8 cellular contexts compared by ENCODE assay signal in genomic region chr1:29197590-29197924, GRCh38. TPM values are rescaled to one million over a fixed set of nuclear protein-coding genes. Genes with fewer than 3 reads are reported as not detected.
DNase-seq lines count a peak whose midpoint lies in the region; ATAC-seq and TF ChIP-seq lines count a peak whose summit lies in the region.

No MANE protein-coding gene starts in this region.

- no peaks in the 10 kb centered on the region for H3K27me3 Mint-ChIP-seq in memory B cell

- no peak overlapping the region for H3K27ac Mint-ChIP-seq in memory B cell

- no peaks in the 10 kb centered on the region for H3K9me3 Mint-ChIP-seq in memory B cell

- H3K27me3 ChIP-seq in HAP-1 (ENCODE audit: low read depth) = no peaks in the 10 kb centered on the region

- in situ Hi-C loops in HAP-1 (cut with MboI; ENCODE audit: low sequenced_read_pairs) (loop anchor here (5.0 kb wide), 1 partner anchor 315 kb away; no protein-coding TSS in a partner anchor), astrocyte of the cerebellum (cut with HindIII; ENCODE audit: low sequenced_read_pairs) (no loop called here)

- H3K4me1 ChIP-seq in HAP-1 = no peaks in the 10 kb centered on the region

- peak; percentile 67 for TF ChIP-seq CTCF in astrocyte of the cerebellum (IDR thresholded peaks at IDR 0.05; ENCODE audit: low read depth, low read length, missing control alignments)

- H3K9me3 ChIP-seq in HAP-1 = no peaks in the 10 kb centered on the region

- peak; percentile 88 for ATAC-seq in memory B cell (ENCODE audit: low read depth)

- peaks cover 15% of the 10 kb centered on the region for H3K36me3 Mint-ChIP-seq in memory B cell

- peaks cover 2% of the 10 kb centered on the region for H3K4me1 Mint-ChIP-seq in memory B cell

- DNase-seq in COR-L47 (lab: John Stamatoyannopoulos, UW) = peak; percentile 19
- DNase-seq in HAP-1 (ENCODE audit: low spot score in 2 of 2) = peak; percentile 19 to 48
- DNase-seq in OCI-M1 (lab: John Stamatoyannopoulos, UW) = peak; percentile 60
- no peak for DNase-seq in astrocyte of the cerebellum (ENCODE audit: low read depth)
- DNase-seq in memory B cell (ENCODE audit: low spot score in 2 of 2) = peak in 1 of 2 donors; percentile 14
- DNase-seq in cerebellum (ENCODE audit: low spot score) = no peak
- no peak for DNase-seq in retina
- no peak for DNase-seq in SKM-1 (lab: John Stamatoyannopoulos, UW; ENCODE audit: unreplicated experiment)

- peaks cover 67% of the 10 kb centered on the region for H3K36me3 ChIP-seq in HAP-1 (replicated peaks)

- H3K4me3 ChIP-seq in HAP-1 (no peak overlapping the region), astrocyte of the cerebellum (ENCODE audit: low read depth, low read length) (no peak overlapping the region)

- H3K4me3 Mint-ChIP-seq in memory B cell = no peak overlapping the region

RNA-seq across cellular contexts. Expression of gene SRSF4, which starts 15.9 kb away (rescaled TPM):
- 45.8 TPM for total RNA-seq in cerebellum

RNA-seq across cellular contexts. Expression of gene MECR, which starts 33.2 kb away (rescaled TPM):
- 18.9 TPM for total RNA-seq in cerebellum

RNA-seq across cellular contexts. Expression of gene PTPRU, which starts 38.8 kb away (rescaled TPM):
- total RNA-seq in cerebellum = 13.3 TPM

Comparison
In these comparisons a context has a peak if more than half of its experiments do, and no peak if none do; other contexts are left out.
1. DNase-seq: peak in COR-L47 (single experiment), HAP-1 (2 of 2) and OCI-M1 (single experiment); none in astrocyte of the cerebellum (single experiment), cerebellum (single experiment), retina (single experiment) and SKM-1 (single experiment).